In genomic region chr11:47987310-47987709, GRCh38 we compare ENCODE assay signal across 11 cellular contexts. TPM values are rescaled to one million over a fixed set of nuclear protein-coding genes. Genes with fewer than 3 reads are reported as not detected.
DNase-seq lines count a peak whose midpoint lies in the region; ATAC-seq and TF ChIP-seq lines count a peak whose summit lies in the region.
"Had no signal": no experiment of that assay in that cellular context is flagged by ENCODE, and none has a peak within 500 bp of the region (broad histone marks: within the 10 kb centered on the region; RNA-seq: fewer than 3 reads in every experiment).

No MANE protein-coding gene starts in this region.

- H3K4me3 ChIP-seq in gastroesophageal sphincter (no peak overlapping the region), stomach (no peak overlapping the region)
- H3K4me3 ChIP-seq: SJSA1 had no signal

- H3K36me3 Mint-ChIP-seq in activated CD8-positive, alpha-beta memory T cell treated with anti-CD3 and anti-CD28 coated beads, Interleukin-2, amount 10 ng/mL, durations not matched to agents 7 days and 5 days, result peaks cover 38% of the 10 kb centered on the region
- H3K36me3 Mint-ChIP-seq in endothelial cell (ENCODE audit: low read depth, unreplicated experiment), result no peaks in the 10 kb centered on the region

- no peak overlapping the region for H3K4me3 Mint-ChIP-seq in activated CD8-positive, alpha-beta memory T cell treated with anti-CD3 and anti-CD28 coated beads, Interleukin-2, amount 10 ng/mL, durations not matched to agents 7 days and 5 days
- no peak overlapping the region for H3K4me3 Mint-ChIP-seq in endothelial cell (ENCODE audit: unreplicated experiment)

- TF ChIP-seq POLR2A in gastroesophageal sphincter (IDR thresholded peaks at IDR 0.05) (no peak), stomach (IDR thresholded peaks at IDR 0.05) (no peak)

- CTCF ChIA-PET in activated CD8-positive, alpha-beta memory T cell treated with anti-CD3 and anti-CD28 coated beads, Interleukin-2, amount 10 ng/mL, durations not matched to agents 7 days and 5 days (lab: Charles Lee), result interaction anchor here (0.9 to 1.3 kb wide), 2 partner anchors 14 to 53 kb away, joined by 3 read pairs; no protein-coding TSS in a partner anchor

- H3K27ac ChIP-seq in gastroesophageal sphincter (peak overlapping the region in 3 of 4 donors; percentile 42 to 55 (median 44)), stomach (peak overlapping the region; percentile 77 to 95 (median 88)), foreskin keratinocyte (no peak overlapping the region)
- H3K27ac ChIP-seq: epithelial cell of prostate, KMS-11, SJSA1 had no signal

- TF ChIP-seq EP300 in gastroesophageal sphincter (IDR thresholded peaks at IDR 0.05) (no peak), stomach (IDR thresholded peaks at IDR 0.05) (no peak)

- no peak for DNase-seq in activated CD8-positive, alpha-beta memory T cell treated with anti-CD3 and anti-CD28 coated beads, Interleukin-2, amount 10 ng/mL, durations not matched to agents 7 days and 5 days
- DNase-seq in activated CD8-positive, alpha-beta memory T cell treated with anti-CD3 and anti-CD28 coated beads, Interleukin-2, amount 50 U/mL, for 4 hours, result no peak
- DNase-seq in NOMO-1 treated with DMSO at 0.1 percent for 48 hours (lab: John Stamatoyannopoulos, UW; ENCODE audit: unreplicated experiment), result peak; percentile 38
- no peak for DNase-seq in stomach
- no peak for DNase-seq in endothelial cell (ENCODE audit: low spot score)
- no peak for DNase-seq in hepatic stellate cell (ENCODE audit: low spot score)
- DNase-seq in foreskin keratinocyte, result no peak

- H3K9me3 ChIP-seq in gastroesophageal sphincter (no peaks in the 10 kb centered on the region), stomach (no peaks in the 10 kb centered on the region)
- H3K9me3 ChIP-seq: SJSA1 had no signal

- H3K27ac Mint-ChIP-seq in activated CD8-positive, alpha-beta memory T cell treated with anti-CD3 and anti-CD28 coated beads, Interleukin-2, amount 10 ng/mL, durations not matched to agents 7 days and 5 days, result peak overlapping the region; percentile 49
- no peak overlapping the region for H3K27ac Mint-ChIP-seq in endothelial cell (ENCODE audit: unreplicated experiment)

- no peaks in the 10 kb centered on the region for H3K9me3 Mint-ChIP-seq in activated CD8-positive, alpha-beta memory T cell treated with anti-CD3 and anti-CD28 coated beads, Interleukin-2, amount 10 ng/mL, durations not matched to agents 7 days and 5 days (ENCODE audit: low read depth)
- H3K9me3 Mint-ChIP-seq in endothelial cell (ENCODE audit: unreplicated experiment), result no peaks in the 10 kb centered on the region

- H3K4me1 ChIP-seq in gastroesophageal sphincter (peaks cover 0 to 13% (median 0%) of the 10 kb centered on the region in 3 donors), stomach (peaks cover 46 to 100% (median 80%) of the 10 kb centered on the region in 4 donors), foreskin keratinocyte (no peaks in the 10 kb centered on the region)

- TF ChIP-seq CTCF in gastroesophageal sphincter (IDR thresholded peaks at IDR 0.05) (no peak), stomach (IDR thresholded peaks at IDR 0.05) (no peak), endothelial cell (IDR thresholded peaks at IDR 0.05; ENCODE audit: unreplicated experiment) (no peak), foreskin keratinocyte (conservative IDR thresholded peaks at IDR 0.05) (no peak)

- H3K27me3 ChIP-seq in gastroesophageal sphincter (peaks cover 6% of the 10 kb centered on the region), stomach (no peaks in the 10 kb centered on the region), foreskin keratinocyte (no peaks in the 10 kb centered on the region)
- H3K27me3 ChIP-seq: SJSA1 had no signal

- intact Hi-C loops in stomach (cut with DNase I; ENCODE audit: low total_unique reads), result no loop called here

- no peaks in the 10 kb centered on the region for H3K36me3 ChIP-seq in gastroesophageal sphincter
- no peaks in the 10 kb centered on the region for H3K36me3 ChIP-seq in stomach

- H3K4me1 Mint-ChIP-seq in activated CD8-positive, alpha-beta memory T cell treated with anti-CD3 and anti-CD28 coated beads, Interleukin-2, amount 10 ng/mL, durations not matched to agents 7 days and 5 days, result peaks cover 74% of the 10 kb centered on the region
- peaks cover 18% of the 10 kb centered on the region for H3K4me1 Mint-ChIP-seq in endothelial cell (ENCODE audit: unreplicated experiment)

- ATAC-seq in activated CD8-positive, alpha-beta memory T cell treated with anti-CD3 and anti-CD28 coated beads, Interleukin-2, amount 10 ng/mL, durations not matched to agents 7 days and 5 days, result no peak
- ATAC-seq in gastroesophageal sphincter (no peak), foreskin keratinocyte (no peak)

- no peaks in the 10 kb centered on the region for H3K27me3 Mint-ChIP-seq in activated CD8-positive, alpha-beta memory T cell treated with anti-CD3 and anti-CD28 coated beads, Interleukin-2, amount 10 ng/mL, durations not matched to agents 7 days and 5 days
- peaks cover 3% of the 10 kb centered on the region for H3K27me3 Mint-ChIP-seq in endothelial cell (ENCODE audit: unreplicated experiment)

- WGBS in gastroesophageal sphincter (ENCODE audit: low coverage in 1 of 2), 2 donors, result 83 to 86% methylated on average over 2 of the region's 2 CpGs
- WGBS in stomach, 5 donors, result 50 to 84% (median 68%) methylated on average over 2 of the region's 2 CpGs

RNA-seq across cellular contexts. Expression of gene PTPRJ, which starts 7.0 kb away (rescaled TPM):
- total RNA-seq in activated CD8-positive, alpha-beta memory T cell treated with anti-CD3 and anti-CD28 coated beads, Interleukin-2, amount 10 ng/mL, durations not matched to agents 7 days and 5 days, result 10 to 100 TPM; 74.3 to 80.5 TPM
- 10 to 100 TPM in 2 of 4 donors, 1 to 10 TPM in 2; 5.4 to 13.5 (median 10.5) TPM for total RNA-seq in gastroesophageal sphincter
- total RNA-seq in stomach, result 100 to 1,000 TPM in 1 of 5 donors, 10 to 100 TPM in 3, 1 to 10 TPM in 1; 4.7 to 351 (median 44.3) TPM
- 1 to 10 TPM; 2.6 to 6.0 (median 3.2) TPM for polyA plus RNA-seq in stomach
- 1.6 TPM for total RNA-seq in endothelial cell (ENCODE audit: unreplicated experiment)
- total RNA-seq in foreskin keratinocyte, result 0.92 and 2.0 TPM in 2 replicates
- 0.65 and 0.69 TPM in 2 replicates for polyA plus RNA-seq in foreskin keratinocyte
